ENCODE assay signal across 11 cellular contexts in the genomic region with DNA sequence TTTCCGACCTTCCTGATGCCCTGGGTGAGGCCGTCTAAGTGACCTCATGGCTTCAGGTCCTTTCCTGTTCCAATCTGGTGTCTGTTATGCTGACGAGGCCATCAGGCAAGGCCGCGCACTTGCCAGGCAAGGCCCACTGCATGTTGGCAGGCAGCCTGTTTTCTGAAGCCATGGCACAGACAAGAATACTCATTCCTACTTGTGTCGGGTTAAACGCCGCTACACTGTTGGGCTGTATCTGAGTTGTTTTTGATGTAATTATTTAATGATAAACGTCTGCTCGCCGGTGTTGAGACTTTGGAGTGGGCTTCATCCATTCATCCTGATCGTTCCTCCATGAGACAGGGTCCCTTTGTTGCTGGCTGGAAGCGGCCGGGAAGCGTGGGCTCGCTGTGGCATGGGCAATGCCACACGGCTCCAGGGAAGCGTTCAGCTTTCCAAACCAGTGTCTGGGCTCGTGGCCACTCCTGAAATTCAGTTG.
DNase-seq lines count a peak whose midpoint lies in the region; ATAC-seq lines count a peak whose summit lies in the region.
"Had no signal": no experiment of that assay in that cellular context is flagged by ENCODE, and none has a peak within 500 bp of the region (broad histone marks: within the 10 kb centered on the region; RNA-seq: fewer than 3 reads in every experiment).

No MANE protein-coding gene starts in this region.

- ATAC-seq in left lobe of liver (peak; percentile 35), GM18909 (IDR thresholded peaks at IDR 0.05; ENCODE audit: poor library complexity, unreplicated experiment) (no peak)

- DNase-seq in NCI-H1694 treated with DMSO at 0.1 percent for 48 hours (lab: John Stamatoyannopoulos, UW) (peak; percentile 6), left lobe of liver (ENCODE audit: low spot score) (peak; percentile 41), substantia nigra (lab: John Stamatoyannopoulos, UW) (peak in 33 of 49 donors; percentile 14 to 71 (median 45)), NCI-H524 (lab: John Stamatoyannopoulos, UW) (no peak), retina (no peak)
- DNase-seq: activated CD4-positive, alpha-beta T cell treated with anti-CD3 and anti-CD28 coated beads, Interleukin-2, amount 50 U/mL, for 1 hour; GDM1; NCI-H2171 treated with DMSO at 0.1 percent for 48 hours; SHP77 treated with DMSO at 0.1 percent for 48 hours had no signal

- H3K27ac ChIP-seq in cingulate gyrus (ENCODE audit: low read depth, low read length) = peak overlapping the region; percentile 73
- H3K27ac ChIP-seq in substantia nigra (ENCODE audit: low read depth, low read length, poor library complexity, severe bottlenecking) = peak overlapping the region; percentile 39

Comparison
In these comparisons a context has a peak if more than half of its experiments do, and no peak if none do; other contexts are left out.
1. DNase-seq: peak in NCI-H1694 treated with DMSO at 0.1 percent for 48 hours (single experiment), left lobe of liver (single experiment) and substantia nigra (33 of 49); none in NCI-H524 (0 of 2) and retina (single experiment).